In genomic region chr3:197811343-197811742, GRCh38 we compare ENCODE assay signal across 11 cellular contexts. TPM values are rescaled to one million over a fixed set of nuclear protein-coding genes. Genes with fewer than 3 reads are reported as not detected.
A peak's percentile ranks its signal among the peaks of the same experiment; 100 is the strongest.
DNase-seq lines count a peak whose midpoint lies in the region; ATAC-seq and TF ChIP-seq lines count a peak whose summit lies in the region.
"Had no signal": no experiment of that assay in that cellular context is flagged by ENCODE, and none has a peak within 500 bp of the region (broad histone marks: within the 10 kb centered on the region; RNA-seq: fewer than 3 reads in every experiment).

No MANE protein-coding gene starts in this region.

- no peak for TF ChIP-seq CTCF in fibroblast of pulmonary artery (IDR thresholded peaks at IDR 0.05; ENCODE audit: low read length, missing control alignments)
- TF ChIP-seq CTCF in osteocyte (IDR thresholded peaks at IDR 0.05) = no peak

- H3K27me3 Mint-ChIP-seq in osteocyte (ENCODE audit: unreplicated experiment) = no peaks in the 10 kb centered on the region
- H3K27me3 Mint-ChIP-seq: CD4-positive, alpha-beta memory T cell; dendritic cell treated with granulocyte-macrophage colony-stimulating factor and Interleukin-4, amounts not matched to agents 40 ng/mL and 50 ng/mL, for 4 days had no signal

- peaks cover 5% of the 10 kb centered on the region for H3K36me3 Mint-ChIP-seq in osteocyte (ENCODE audit: unreplicated experiment)

- H3K27me3 ChIP-seq in H7 (ENCODE audit: control insufficient read depth, insufficient read depth, low read length) = no peaks in the 10 kb centered on the region

- H3K9me3 Mint-ChIP-seq in osteocyte (ENCODE audit: unreplicated experiment) = peaks cover 4% of the 10 kb centered on the region
- H3K9me3 Mint-ChIP-seq: activated T-cell treated with anti-CD3 and anti-CD28 coated beads, Interleukin-2, amount 50 U/mL, for 72 hours; CD4-positive, alpha-beta memory T cell; dendritic cell treated with granulocyte-macrophage colony-stimulating factor and Interleukin-4, amounts not matched to agents 40 ng/mL and 50 ng/mL, for 4 days had no signal

- H3K4me3 ChIP-seq in fibroblast of pulmonary artery (replicated peaks; ENCODE audit: low read depth, low read length) (no peak overlapping the region), H7 (ENCODE audit: insufficient read depth, low read depth, low read length) (no peak overlapping the region)

- no peak overlapping the region for H3K4me3 Mint-ChIP-seq in osteocyte (ENCODE audit: unreplicated experiment)
- H3K4me3 Mint-ChIP-seq: activated T-cell treated with anti-CD3 and anti-CD28 coated beads, Interleukin-2, amount 50 U/mL, for 72 hours; CD4-positive, alpha-beta memory T cell; dendritic cell treated with granulocyte-macrophage colony-stimulating factor and Interleukin-4, amounts not matched to agents 40 ng/mL and 50 ng/mL, for 4 days had no signal

- DNase-seq in AG20443 (ENCODE audit: low spot score) = peak; percentile 82
- peak; percentile 75 for DNase-seq in RPMI7951 (ENCODE audit: low read depth)
- peak; percentile 97 for DNase-seq in fibroblast of pulmonary artery (ENCODE audit: low read depth)
- no peak for DNase-seq in osteocyte (ENCODE audit: extremely low spot score, unreplicated experiment)
- no peak for DNase-seq in H7
- no peak for DNase-seq in SK-N-DZ (ENCODE audit: low spot score)
- DNase-seq: activated T-cell treated with anti-CD3 and anti-CD28 coated beads, Interleukin-2, amount 50 U/mL, for 72 hours; CD4-positive, alpha-beta memory T cell had no signal

- H3K4me1 Mint-ChIP-seq in osteocyte (ENCODE audit: unreplicated experiment) = peaks cover 35% of the 10 kb centered on the region

- ATAC-seq in HG03565 (IDR thresholded peaks at IDR 0.05; ENCODE audit: unreplicated experiment) = no peak
- ATAC-seq in GM18907 (IDR thresholded peaks at IDR 0.05; ENCODE audit: unreplicated experiment) = no peak
- ATAC-seq: activated T-cell treated with anti-CD3 and anti-CD28 coated beads, Interleukin-2, amount 50 U/mL, for 72 hours had no signal

- H3K27ac Mint-ChIP-seq in osteocyte (ENCODE audit: unreplicated experiment) = peak overlapping the region; percentile 43
- H3K27ac Mint-ChIP-seq: activated T-cell treated with anti-CD3 and anti-CD28 coated beads, Interleukin-2, amount 50 U/mL, for 72 hours; CD4-positive, alpha-beta memory T cell; dendritic cell treated with granulocyte-macrophage colony-stimulating factor and Interleukin-4, amounts not matched to agents 40 ng/mL and 50 ng/mL, for 4 days had no signal

- no peaks in the 10 kb centered on the region for H3K36me3 ChIP-seq in H7 (replicated peaks; ENCODE audit: control insufficient read depth, insufficient read depth, low read length)

RNA-seq across cellular contexts. Expression of gene LRCH3, which starts 20.3 kb away (rescaled TPM):
- total RNA-seq in RPMI7951 (2014; rRNA removed; shearing (Covaris generic)) = 19.9 and 298 TPM in 2 replicates
- 70.2 and 73.1 TPM in 2 replicates for total RNA-seq in osteocyte
- total RNA-seq in H7 (2014; rRNA removed; shearing (Covaris generic)) = 21.4 and 21.5 TPM in 2 replicates
- 23.5 and 25.5 TPM in 2 replicates for polyA plus RNA-seq in SK-N-DZ (2014; cell fraction: cytosol; rRNA removed)
- polyA plus RNA-seq in SK-N-DZ (2014; cell fraction: nucleus; rRNA removed) = 33.4 and 53.4 TPM in 2 replicates

Comparison
In these comparisons a context has a peak if more than half of its experiments do, and no peak if none do; other contexts are left out.
1. DNase-seq: peak in AG20443 (single experiment), RPMI7951 (single experiment) and fibroblast of pulmonary artery (single experiment); none in osteocyte (single experiment), H7 (single experiment) and SK-N-DZ (single experiment).